8 cellular contexts compared by ENCODE assay signal in genomic region chr1:165914136-165914798, GRCh38.
A peak's percentile ranks its signal among the peaks of the same experiment; 100 is the strongest.
DNase-seq lines count a peak whose midpoint lies in the region; ATAC-seq lines count a peak whose summit lies in the region.

No MANE protein-coding gene starts in this region.

- peaks cover 0 to 3% of the 10 kb centered on the region in 2 donors for H3K4me1 Mint-ChIP-seq in effector memory CD8-positive, alpha-beta T cell (ENCODE audit: low read depth in 2 of 2)

- H3K36me3 Mint-ChIP-seq in effector memory CD8-positive, alpha-beta T cell (ENCODE audit: insufficient read depth): peaks cover 3% of the 10 kb centered on the region

- ATAC-seq in GM19395 (IDR thresholded peaks at IDR 0.05; ENCODE audit: unreplicated experiment) (peak; percentile 92), HG03460 (IDR thresholded peaks at IDR 0.05; ENCODE audit: unreplicated experiment) (peak; percentile 69)
- ATAC-seq in effector memory CD8-positive, alpha-beta T cell (replicated peaks): peak; percentile 97

- H3K27me3 Mint-ChIP-seq in effector memory CD8-positive, alpha-beta T cell: no peaks in the 10 kb centered on the region

- H3K27ac Mint-ChIP-seq in effector memory CD8-positive, alpha-beta T cell: no peak overlapping the region

- no peak overlapping the region for H3K4me3 Mint-ChIP-seq in effector memory CD8-positive, alpha-beta T cell

- DNase-seq in COLO829 (ENCODE audit: low spot score): peak; percentile 92
- DNase-seq in NCI-H748 treated with DMSO at 0.1 percent for 48 hours (lab: John Stamatoyannopoulos, UW): peak; percentile 68
- peak; percentile 57 to 67 for DNase-seq in activated CD4-positive, alpha-beta T cell treated with anti-CD3 and anti-CD28 coated beads, Interleukin-2, amount 50 U/mL, for 48 hours
- peak; percentile 63 to 77 (median 65) for DNase-seq in effector memory CD8-positive, alpha-beta T cell
- peak; percentile 2 for DNase-seq in mesenteric fat pad (ENCODE audit: low spot score)
- DNase-seq in stimulated activated CD8-positive, alpha-beta memory T cell treated with anti-CD3 and anti-CD28 coated beads, Interleukin-7, amount 100 ng/mL, for 4 hours (ENCODE audit: low read depth in 2 of 2): peak; percentile 20 to 38

- H3K9me3 Mint-ChIP-seq in effector memory CD8-positive, alpha-beta T cell: no peaks in the 10 kb centered on the region

Comparison
In these comparisons a context has a peak if more than half of its experiments do, and no peak if none do; other contexts are left out.
1. Peak in every context shown above with its lines: DNase-seq and ATAC-seq.
2. DNase-seq: peak in every context shown above with its lines; median percentile 92 in COLO829; 68 in NCI-H748 treated with DMSO at 0.1 percent for 48 hours; 65 in effector memory CD8-positive, alpha-beta T cell; 62 in activated CD4-positive, alpha-beta T cell treated with anti-CD3 and anti-CD28 coated beads, Interleukin-2, amount 50 U/mL, for 48 hours; 29 in stimulated activated CD8-positive, alpha-beta memory T cell treated with anti-CD3 and anti-CD28 coated beads, Interleukin-7, amount 100 ng/mL, for 4 hours; 2 in mesenteric fat pad.